9 cellular contexts compared by ENCODE assay signal in the genomic region with DNA sequence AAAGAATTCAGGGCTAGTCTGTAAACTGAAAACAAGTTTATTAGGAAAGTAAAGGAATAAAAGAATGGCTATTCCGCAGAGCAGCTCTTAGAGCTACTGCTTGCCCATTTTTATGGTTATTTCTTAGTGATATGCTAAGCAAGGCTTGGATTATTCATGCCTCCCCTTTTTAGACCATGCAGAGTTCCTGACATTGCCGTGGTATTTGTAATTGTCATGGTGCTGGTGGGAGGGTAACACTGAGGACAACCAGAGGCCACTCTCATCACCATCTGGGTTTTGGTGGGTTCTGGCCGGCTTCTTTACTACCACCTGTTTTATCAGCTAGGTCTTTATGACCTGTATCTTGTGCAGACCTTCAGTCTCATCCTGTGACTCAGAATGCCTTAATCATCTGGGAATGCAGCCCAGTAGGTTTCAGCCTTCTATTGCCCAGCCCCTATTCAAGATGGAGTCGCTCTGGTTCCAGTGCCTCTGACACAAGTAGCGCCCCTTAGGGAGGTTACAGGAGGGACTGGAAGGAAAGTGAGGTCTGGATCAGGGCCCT. TPM values are rescaled to one million over a fixed set of nuclear protein-coding genes. Genes with fewer than 3 reads are reported as not detected.
DNase-seq lines count a peak whose midpoint lies in the region; ATAC-seq and TF ChIP-seq lines count a peak whose summit lies in the region.
"Not testable (repeated sequence)": the region's sequence is repeated elsewhere in the genome, so short reads cannot be mapped to it uniquely, and the experiment has no call there.
"Had no signal": no experiment of that assay in that cellular context is flagged by ENCODE, and none has a peak within 500 bp of the region (broad histone marks: within the 10 kb centered on the region; RNA-seq: fewer than 3 reads in every experiment).

No MANE protein-coding gene starts in this region.

- not testable (repeated sequence) for H2AK5ac ChIP-seq in trophoblast cell (ENCODE audit: low read length)

- H3K23ac ChIP-seq in trophoblast cell (ENCODE audit: low read length) = not testable (repeated sequence)

- not testable (repeated sequence) for H4K91ac ChIP-seq in trophoblast cell (ENCODE audit: low read depth, low read length)

- not testable (repeated sequence) for H4K8ac ChIP-seq in trophoblast cell (ENCODE audit: low read depth, low read length)

- H2BK12ac ChIP-seq in trophoblast cell (ENCODE audit: low read length) = not testable (repeated sequence)

- H3K18ac ChIP-seq in trophoblast cell (ENCODE audit: low read length) = not testable (repeated sequence)

- H4K20me1 ChIP-seq in HCT116 (ENCODE audit: insufficient read depth); SK-N-SH (ENCODE audit: insufficient read depth); mammary epithelial cell (ENCODE audit: insufficient read depth, low read length); hepatocyte (ENCODE audit: insufficient read depth, poor library complexity, severe bottlenecking): not testable (repeated sequence)

- not testable (repeated sequence) for BruUV-seq in HCT116 (replicated peaks; lab: Mats Ljungman, UMichigan); mammary epithelial cell (replicated peaks; lab: Mats Ljungman, UMichigan)

- not testable (repeated sequence) for H3K4me2 ChIP-seq in HCT116 (ENCODE audit: low read length); SK-N-SH; mammary epithelial cell (ENCODE audit: insufficient read depth, low read depth, low read length); hepatocyte; trophoblast cell (ENCODE audit: low read length)

- H3K9me3 ChIP-seq in HCT116 (ENCODE audit: control insufficient read depth in 1 of 2, insufficient read depth in 1 of 2, low read depth in 1 of 2, low read length in 2 of 2); SK-N-SH; mammary epithelial cell (replicated peaks; ENCODE audit: insufficient read depth, low read length); hepatocyte (ENCODE audit: low read depth); trophoblast cell (ENCODE audit: insufficient read depth, low read depth, low read length): not testable (repeated sequence)

- H3K79me2 ChIP-seq in HCT116 (ENCODE audit: insufficient read depth, low read length); SK-N-SH (ENCODE audit: insufficient read depth); mammary epithelial cell (ENCODE audit: insufficient read depth, low read length); hepatocyte; trophoblast cell (ENCODE audit: control insufficient read depth, insufficient read depth, low read length, poor library complexity): not testable (repeated sequence)

- dilution Hi-C loops in mammary epithelial cell (cut with HindIII; ENCODE audit: low sequenced_read_pairs) = not testable (repeated sequence)

- not testable (repeated sequence) for H3K36me3 ChIP-seq in HCT116 (ENCODE audit: control insufficient read depth in 1 of 2, insufficient read depth in 2 of 2, low read length in 2 of 2); SK-N-SH (replicated peaks in 1 of 2; ENCODE audit: control insufficient read depth in 1 of 2, insufficient read depth in 2 of 2, low read length in 1 of 2); mammary epithelial cell (ENCODE audit: insufficient read depth, low read length); hepatocyte (replicated peaks; ENCODE audit: insufficient read depth, low read depth); trophoblast cell (ENCODE audit: control insufficient read depth in 1 of 2, insufficient read depth in 2 of 2, low read length in 2 of 2)

- in situ Hi-C loops in mammary epithelial cell (cut with MboI; ENCODE audit: low sequenced_read_pairs in 2 of 2) = not testable (repeated sequence)

- ATAC-seq in HCT116 = peak; percentile 25; the same call in 1 of the 2 replicates

- H4K12ac ChIP-seq in trophoblast cell (ENCODE audit: low read depth, low read length) = not testable (repeated sequence)

- DNase-seq in ELF-1 (ENCODE audit: low read depth, low spot score) = peak; percentile 33
- DNase-seq in HCT116 (ENCODE audit: low read depth, low spot score); SK-N-SH; hepatocyte (ENCODE audit: low spot score): not testable (repeated sequence)
- peak; percentile 27 for DNase-seq in M059J (ENCODE audit: low read depth)
- DNase-seq in mammary epithelial cell = peak; percentile 19
- peak; percentile 18 to 42 for DNase-seq in trophoblast cell

- H3K27ac ChIP-seq in HCT116 (ENCODE audit: low read depth, low read length); SK-N-SH (ENCODE audit: low read depth in 2 of 2, low read length in 1 of 2); mammary epithelial cell (ENCODE audit: insufficient read depth, low read depth, low read length); trophoblast cell (ENCODE audit: low read depth, low read length): not testable (repeated sequence)
- H3K27ac ChIP-seq in hepatocyte = peak overlapping the region; percentile 3

- not testable (repeated sequence) for TF ChIP-seq EP300 in SK-N-SH (IDR thresholded peaks at IDR 0.05; ENCODE audit: borderline replicate concordance in 1 of 2, low read depth in 1 of 2, low read length in 1 of 2)

- RAD21 ChIA-PET in HCT116 (lab: Charles Lee; ENCODE audit: low non-redundant PET in 1 of 2, low total read pairs in 2 of 2, uncharacterized antibody in 2 of 2, unreplicated experiment in 2 of 2) = not testable (repeated sequence)

- not testable (repeated sequence) for TF ChIP-seq CTCF in HCT116 (IDR thresholded peaks at IDR 0.05 in 2 of 3, conservative IDR thresholded peaks at IDR 0.05 in 1 of 3; ENCODE audit: borderline replicate concordance in 1 of 3, insufficient read depth in 1 of 3, low read depth in 2 of 3, low read length in 2 of 3); SK-N-SH (IDR thresholded peaks at IDR 0.05); mammary epithelial cell (conservative IDR thresholded peaks at IDR 0.05 in 1 of 2, IDR thresholded peaks at IDR 0.05 in 1 of 2; ENCODE audit: extremely low read depth in 1 of 2, insufficient read depth in 1 of 2, low read depth in 1 of 2, low read length in 2 of 2); hepatocyte (IDR thresholded peaks at IDR 0.05; ENCODE audit: poor library complexity)

- CTCF ChIA-PET in HCT116 (lab: Charles Lee); SK-N-SH (lab: Yijun Ruan, JAX); mammary epithelial cell (lab: Charles Lee; ENCODE audit: low non-redundant PET): not testable (repeated sequence)

- H3K9me2 ChIP-seq in HCT116 (ENCODE audit: insufficient read depth); SK-N-SH; hepatocyte (replicated peaks; ENCODE audit: insufficient read depth): not testable (repeated sequence)

- H3K79me1 ChIP-seq in trophoblast cell (ENCODE audit: low read length) = not testable (repeated sequence)

- not testable (repeated sequence) for H3K27me3 ChIP-seq in HCT116 (ENCODE audit: insufficient read depth, low read length); SK-N-SH (ENCODE audit: insufficient read depth); mammary epithelial cell (ENCODE audit: insufficient read depth, low read length); hepatocyte; trophoblast cell (ENCODE audit: insufficient read depth, low read length)

- H3K4me3 ChIP-seq in HCT116 (replicated peaks in 1 of 2; ENCODE audit: low read depth in 1 of 2, low read length in 2 of 2); SK-N-SH (ENCODE audit: low read depth in 2 of 2, low read length in 1 of 2); mammary epithelial cell (replicated peaks in 1 of 3; ENCODE audit: insufficient read depth in 1 of 3, low read depth in 2 of 3, low read length in 3 of 3); hepatocyte; trophoblast cell (ENCODE audit: low read depth, low read length): not testable (repeated sequence)

- intact Hi-C loops in HCT116 (cut with micrococcal nuclease); mammary epithelial cell (cut with micrococcal nuclease): not testable (repeated sequence)

- H2AFZ ChIP-seq in HCT116 (ENCODE audit: low read depth, low read length, poor library complexity, severe bottlenecking); SK-N-SH (ENCODE audit: low read depth); mammary epithelial cell (ENCODE audit: low read depth, low read length); hepatocyte; trophoblast cell (ENCODE audit: insufficient read depth, low read length, poor library complexity): not testable (repeated sequence)

- TF ChIP-seq RAD21 in HCT116 (IDR thresholded peaks at IDR 0.05; ENCODE audit: low read depth); SK-N-SH (IDR thresholded peaks at IDR 0.05; ENCODE audit: low read length): not testable (repeated sequence)

- H3K4me1 ChIP-seq in HCT116 (ENCODE audit: control insufficient read depth in 1 of 2, insufficient read depth in 2 of 2, low read length in 2 of 2); SK-N-SH (ENCODE audit: control insufficient read depth in 1 of 2, insufficient read depth in 2 of 2, low read depth in 1 of 2, low read length in 1 of 2); mammary epithelial cell (ENCODE audit: insufficient read depth, low read length); hepatocyte (ENCODE audit: insufficient read depth); trophoblast cell (ENCODE audit: control insufficient read depth in 1 of 2, insufficient read depth in 2 of 2, low read length in 2 of 2): not testable (repeated sequence)

- POLR2A ChIA-PET in HCT116 (lab: Charles Lee); SK-N-SH (lab: Yijun Ruan, JAX): not testable (repeated sequence)

- 33% methylated on average over 4 of the region's 5 CpGs for WGBS in SK-N-SH (ENCODE audit: low lambda C conversion rate)
- 78% methylated on average over 3 of the region's 5 CpGs for WGBS in mammary epithelial cell (ENCODE audit: low coverage, missing lambda C conversion rate)
- 63% methylated on average over 5 of the region's 5 CpGs for whole genome bisulfite sequencing in hepatocyte (ENCODE audit: low lambda C conversion rate, missing lambda C conversion rate)
- WGBS in trophoblast cell (ENCODE audit: extremely low coverage, insufficient coverage, insufficient read length) = no CpG with 5 or more reads among the region's 5 CpGs

- H3F3A ChIP-seq in SK-N-SH (replicated peaks; ENCODE audit: insufficient read depth) = not testable (repeated sequence)

- not testable (repeated sequence) for H2BK5ac ChIP-seq in trophoblast cell (ENCODE audit: low read depth, low read length, poor library complexity)

- H3K4ac ChIP-seq in trophoblast cell (ENCODE audit: low read depth, low read length) = not testable (repeated sequence)

- H2BK120ac ChIP-seq in trophoblast cell (ENCODE audit: insufficient read depth, low read length, poor library complexity) = not testable (repeated sequence)

- not testable (repeated sequence) for H3K14ac ChIP-seq in trophoblast cell (ENCODE audit: low read length)

- not testable (repeated sequence) for H3K9ac ChIP-seq in HCT116 (ENCODE audit: low read length); SK-N-SH; mammary epithelial cell (ENCODE audit: insufficient read depth, low read length); trophoblast cell (ENCODE audit: low read length)

- TF ChIP-seq POLR2A in HCT116 (IDR thresholded peaks at IDR 0.05; ENCODE audit: borderline replicate concordance, extremely low read depth, insufficient read depth, insufficient read length) = not testable (repeated sequence)

RNA-seq across cellular contexts. Expression of gene XG, which starts 3.4 kb away (rescaled TPM):
- total RNA-seq in HCT116 (2021; ENCODE audit: unreplicated experiment) = not detected
- polyA plus RNA-seq in HCT116 (2012) = not detected in 2 replicates
- 0.86 and 2.6 TPM in 2 replicates for total RNA-seq in M059J (2014; rRNA removed; shearing (Covaris generic))
- 0.42 and 0.76 TPM in 2 replicates for polyA plus RNA-seq in SK-N-SH (2012; rRNA removed)
- 0.42 and 0.60 TPM in 2 replicates for polyA plus RNA-seq in SK-N-SH (2012; cell fraction: cytosol; rRNA removed)
- polyA plus RNA-seq in SK-N-SH (2012; cell fraction: nucleus; rRNA removed) = 0.45 and 0.50 TPM in 2 replicates
- total RNA-seq in mammary epithelial cell = 1 to 10 TPM; 2.2 to 7.2 TPM
- polyA plus RNA-seq in mammary epithelial cell = 0.11 TPM
- polyA minus RNA-seq in mammary epithelial cell = not detected
- 0.12 and 0.53 TPM in 2 replicates for total RNA-seq in hepatocyte
- polyA plus RNA-seq in hepatocyte = 0.15 and 0.64 TPM in 2 replicates
- 0.07 TPM in 2 replicates for polyA plus RNA-seq in trophoblast cell (2013)
- total RNA-seq: CD8-positive, alpha-beta T cell had no signal
- polyA plus RNA-seq: CD14-positive monocyte had no signal
